In the genomic region with DNA sequence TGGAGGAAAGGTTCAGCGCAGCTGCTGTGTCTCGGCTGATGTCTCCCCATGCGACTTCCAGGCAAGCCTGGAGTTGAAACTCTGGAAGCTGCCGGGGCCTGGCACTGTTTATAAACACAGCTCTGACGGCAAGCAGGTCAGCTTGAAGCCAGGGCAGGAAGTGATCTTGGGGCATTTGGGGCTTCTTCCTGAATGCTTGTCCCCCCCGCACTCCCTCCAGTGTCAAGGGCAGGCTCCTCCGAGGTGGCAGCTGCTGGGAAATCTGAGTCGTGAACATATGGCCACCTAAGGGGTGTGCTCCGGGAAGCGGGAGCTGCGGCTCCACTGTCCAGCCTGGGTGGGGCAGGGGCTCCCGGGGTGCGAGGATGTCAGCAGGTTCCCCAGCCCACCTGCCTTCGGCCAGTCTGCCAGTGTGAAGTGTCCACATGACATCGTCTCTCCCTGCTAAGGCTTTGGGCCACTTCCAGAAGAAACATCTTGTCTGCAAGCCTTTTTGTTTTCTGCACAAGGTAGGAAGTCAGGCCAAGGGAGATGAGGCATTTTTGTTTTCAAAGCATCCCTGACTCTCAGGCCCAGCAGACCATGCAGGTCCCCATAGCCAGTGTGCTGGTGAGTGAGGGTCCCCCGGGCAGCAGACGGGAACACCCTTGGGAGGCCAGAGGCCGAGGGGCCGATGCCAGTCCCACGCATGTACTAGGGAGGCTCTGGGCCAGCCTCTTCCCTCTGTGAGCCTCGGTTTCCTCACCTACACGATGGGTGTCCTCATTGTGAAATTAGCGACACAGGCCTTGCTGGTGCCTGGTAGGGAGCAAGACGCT, we compare ENCODE assay signal across 8 cellular contexts. TPM values are rescaled to one million over a fixed set of nuclear protein-coding genes. Genes with fewer than 3 reads are reported as not detected.
DNase-seq lines count a peak whose midpoint lies in the region; ATAC-seq, FAIRE-seq and TF ChIP-seq lines count a peak whose summit lies in the region.
"Had no signal": no experiment of that assay in that cellular context is flagged by ENCODE, and none has a peak within 500 bp of the region (broad histone marks: within the 10 kb centered on the region; RNA-seq: fewer than 3 reads in every experiment).

No MANE protein-coding gene starts in this region.

- in situ Hi-C loops in gastrocnemius medialis (cut with MboI; ENCODE audit: low sequenced_read_pairs in 4 of 4): loop anchor here in 2 of 4 donors (10.0 to 25.0 kb wide), 2 partner anchors 55 to 127 kb away; a partner anchor contains a TSS

- H3K9me3 ChIP-seq in NT2/D1 (ENCODE audit: insufficient read depth, low read length): no peaks in the 10 kb centered on the region
- no peaks in the 10 kb centered on the region for H3K9me3 ChIP-seq in gastrocnemius medialis

- H3K4me3 ChIP-seq in NT2/D1 (ENCODE audit: insufficient read length, low read depth) (no peak overlapping the region), gastrocnemius medialis (peak overlapping the region; percentile 3 to 93 (median 24))

- H3K36me3 ChIP-seq in NT2/D1 (ENCODE audit: insufficient read depth, insufficient read length, low read length) (peaks cover 55% of the 10 kb centered on the region), gastrocnemius medialis (peaks cover 0 to 13% of the 10 kb centered on the region in 2 donors)

- H3K27ac ChIP-seq in gastrocnemius medialis: peak overlapping the region; percentile 86 to 96 (median 88)

- TF ChIP-seq CTCF in gastrocnemius medialis (IDR thresholded peaks at IDR 0.05 in 4 of 5, conservative IDR thresholded peaks at IDR 0.05 in 1 of 5): no peak

- intact Hi-C loops in gastrocnemius medialis (cut with DNase I; ENCODE audit: low total_unique reads): loop anchor here (5.0 kb wide), 1 partner anchor 112 kb away; a partner anchor contains a TSS

- H3K9ac ChIP-seq in NT2/D1 (ENCODE audit: insufficient read length, low read depth): peak overlapping the region; percentile 32

- FAIRE-seq in frontal cortex (lab: Jason Lieb, UNC): no peak

- H3K27me3 ChIP-seq in NT2/D1 (ENCODE audit: insufficient read depth, insufficient read length) (no peaks in the 10 kb centered on the region), gastrocnemius medialis (no peaks in the 10 kb centered on the region)

- TF ChIP-seq POLR2A in gastrocnemius medialis (IDR thresholded peaks at IDR 0.05): no peak
- TF ChIP-seq POLR2A in GM18505 (IDR thresholded peaks at IDR 0.05; ENCODE audit: borderline replicate concordance, extremely low read depth, insufficient read depth, insufficient read length): no peak

- DNase-seq in DMS 273 treated with DMSO at 0.1 percent for 48 hours (lab: John Stamatoyannopoulos, UW): peak; percentile 64
- DNase-seq in NT2/D1 (ENCODE audit: low read depth, low spot score): no peak
- DNase-seq in frontal cortex (ENCODE audit: low spot score in 2 of 2): peak; percentile 24 to 26
- peak in 1 of 2 donors; percentile 43 for DNase-seq in gastrocnemius medialis
- no peak for DNase-seq in GM19240 (ENCODE audit: insufficient read length, low spot score)
- no peak for DNase-seq in stimulated activated CD4-positive, alpha-beta T cell treated with anti-CD3 and anti-CD28 coated beads, Interleukin-4, amount 100 ng/mL, for 24 hours
- DNase-seq: NCI-H1092 had no signal

- ATAC-seq in gastrocnemius medialis (no peak), GM18505 (IDR thresholded peaks at IDR 0.05; ENCODE audit: unreplicated experiment) (no peak)

- H3K4me1 ChIP-seq in NT2/D1 (ENCODE audit: insufficient read depth, insufficient read length) (peaks cover 25% of the 10 kb centered on the region), gastrocnemius medialis (peaks cover 69 to 70% of the 10 kb centered on the region in 2 donors)

RNA-seq across cellular contexts. Expression of a gene that starts 2.7 kb away (rescaled TPM):
- total RNA-seq in frontal cortex: 22.0 TPM
- 10 to 100 TPM; 15.5 to 20.0 (median 17.5) TPM for total RNA-seq in gastrocnemius medialis

RNA-seq across cellular contexts. Expression of a gene that starts 24.9 kb away (rescaled TPM):
- total RNA-seq in frontal cortex (2,434 TPM), gastrocnemius medialis (1,000 to 10,000 TPM; 1,701 to 2,714 (median 2,440) TPM)

RNA-seq across cellular contexts. Expression of a gene that starts 39.3 kb away (rescaled TPM):
- total RNA-seq in frontal cortex (53.4 TPM), gastrocnemius medialis (100 to 1,000 TPM in 3 of 4 donors, 10 to 100 TPM in 1; 61.3 to 135 (median 115) TPM)

RNA-seq across cellular contexts. Expression of a gene that starts 56.5 kb away (rescaled TPM):
- total RNA-seq in frontal cortex: 2.0 TPM
- total RNA-seq in gastrocnemius medialis: 100 to 1,000 TPM in 2 of 4 donors, 10 to 100 TPM in 2; 50.0 to 104 (median 91.9) TPM

Comparison
In these comparisons a context has a peak if more than half of its experiments do, and no peak if none do; other contexts are left out.
1. DNase-seq: peak in DMS 273 treated with DMSO at 0.1 percent for 48 hours (single experiment) and frontal cortex (2 of 2); none in NT2/D1 (single experiment), GM19240 (single experiment) and stimulated activated CD4-positive, alpha-beta T cell treated with anti-CD3 and anti-CD28 coated beads, Interleukin-4, amount 100 ng/mL, for 24 hours (single experiment).